8 cellular contexts compared by ENCODE assay signal in genomic region chr2:240983361-240983995, GRCh38. TPM values are rescaled to one million over a fixed set of nuclear protein-coding genes. Genes with fewer than 3 reads are reported as not detected.
DNase-seq lines count a peak whose midpoint lies in the region; ATAC-seq and TF ChIP-seq lines count a peak whose summit lies in the region.

No MANE protein-coding gene starts in this region.

- no peaks in the 10 kb centered on the region for H3K27me3 Mint-ChIP-seq in MCF 10A (ENCODE audit: insufficient read depth, unreplicated experiment)

- no peaks in the 10 kb centered on the region for H3F3A ChIP-seq in PC-9 (ENCODE audit: insufficient read depth, low read depth)

- TF ChIP-seq POLR2A in breast epithelium (IDR thresholded peaks at IDR 0.05), result no peak

- intact Hi-C loops in MCF 10A (cut with micrococcal nuclease) (no loop called here), breast epithelium (cut with DNase I; ENCODE audit: low total_unique reads) (no loop called here), PC-9 (cut with micrococcal nuclease; ENCODE audit: unreplicated experiment) (no loop called here), lower lobe of right lung (cut with DNase I) (no loop called here)

- H3K9me3 ChIP-seq in breast epithelium, result peaks cover 3 to 6% of the 10 kb centered on the region in 2 donors
- no peaks in the 10 kb centered on the region for H3K9me3 ChIP-seq in PC-9 (ENCODE audit: insufficient read depth, low read depth)
- H3K9me3 ChIP-seq in lower lobe of right lung, result no peaks in the 10 kb centered on the region

- H3K27ac ChIP-seq in breast epithelium (peak overlapping the region in 1 of 2 donors; percentile 9), PC-9 (no peak overlapping the region), lower lobe of right lung (no peak overlapping the region)

- H3K36me3 ChIP-seq in breast epithelium (no peaks in the 10 kb centered on the region), PC-9 (ENCODE audit: low read depth) (no peaks in the 10 kb centered on the region), lower lobe of right lung (no peaks in the 10 kb centered on the region)

- POLR2A ChIA-PET in MCF 10A (lab: Yijun Ruan, JAX) (no interaction called here), PC-9 (lab: Charles Lee; ENCODE audit: unreplicated experiment) (no interaction called here)

- CTCF ChIA-PET in MCF 10A (lab: Yijun Ruan, JAX) (interaction anchor here (0.6 to 0.7 kb wide), 2 partner anchors 30 to 68 kb away, joined by 3 to 4 read pairs; no protein-coding TSS in a partner anchor), PC-9 (lab: Charles Lee) (interaction anchor here (0.6 to 1.2 kb wide), 6 partner anchors 51 to 260 kb away, joined by 3 to 6 read pairs (median 4); no protein-coding TSS in a partner anchor)

- no peak overlapping the region for H3K4me3 Mint-ChIP-seq in MCF 10A (ENCODE audit: unreplicated experiment)

- ATAC-seq in lower lobe of right lung (peak; percentile 84 to 92), GM21360 (IDR thresholded peaks at IDR 0.05; ENCODE audit: unreplicated experiment) (no peak), HG03460 (IDR thresholded peaks at IDR 0.05; ENCODE audit: unreplicated experiment) (no peak)

- peaks cover 6% of the 10 kb centered on the region for H3K36me3 Mint-ChIP-seq in MCF 10A (ENCODE audit: insufficient read depth, unreplicated experiment)

- no peaks in the 10 kb centered on the region for H3K27me3 ChIP-seq in breast epithelium
- H3K27me3 ChIP-seq in PC-9 (ENCODE audit: insufficient read depth, low read depth), result peaks cover 31% of the 10 kb centered on the region
- peaks cover 7% of the 10 kb centered on the region for H3K27me3 ChIP-seq in lower lobe of right lung (ENCODE audit: low read depth)

- DNase-seq in MCF 10A (ENCODE audit: unreplicated experiment) (peak; percentile 60), breast epithelium (ENCODE audit: low spot score in 2 of 2) (no peak), PC-9 (peak; percentile 51 to 78), cardiac fibroblast (ENCODE audit: low read depth in 2 of 2) (peak; percentile 51 to 57), lower lobe of right lung (peak; percentile 65), NCI-H187 (lab: John Stamatoyannopoulos, UW) (no peak)

- H4K20me1 ChIP-seq in PC-9 (ENCODE audit: insufficient read depth), result no peaks in the 10 kb centered on the region

- H3K4me3 ChIP-seq in breast epithelium, result peak overlapping the region in 1 of 3 donors; percentile 37
- no peak overlapping the region for H3K4me3 ChIP-seq in PC-9
- no peak overlapping the region for H3K4me3 ChIP-seq in cardiac fibroblast (replicated peaks in 1 of 2; ENCODE audit: low read depth in 2 of 2, low read length in 2 of 2)
- H3K4me3 ChIP-seq in lower lobe of right lung, result no peak overlapping the region

- H3K4me1 Mint-ChIP-seq in MCF 10A (ENCODE audit: insufficient read depth, unreplicated experiment), result peaks cover 19% of the 10 kb centered on the region

- no TSS peak for BruUV-seq in MCF 10A (replicated peaks; lab: Mats Ljungman, UMichigan)
- no TSS peak for BruUV-seq in PC-9 (replicated peaks; lab: Mats Ljungman, UMichigan)

- H3K9me2 ChIP-seq in PC-9 (ENCODE audit: insufficient read depth), result no peaks in the 10 kb centered on the region

- H3K4me1 ChIP-seq in breast epithelium (peaks cover 0 to 10% of the 10 kb centered on the region in 2 donors), PC-9 (replicated peaks; ENCODE audit: insufficient read depth) (peaks cover 13% of the 10 kb centered on the region; the same call in 1 of the 2 replicates), lower lobe of right lung (peaks cover 22% of the 10 kb centered on the region)

- H3K4me2 ChIP-seq in PC-9, result peak overlapping the region; percentile 49

- peak; percentile 53 for TF ChIP-seq CTCF in MCF 10A (IDR thresholded peaks at IDR 0.05; ENCODE audit: unreplicated experiment)
- peak in 1 of 3 donors; percentile 31 for TF ChIP-seq CTCF in breast epithelium (IDR thresholded peaks at IDR 0.05)
- peak; percentile 69 for TF ChIP-seq CTCF in PC-9 (conservative IDR thresholded peaks at IDR 0.05)
- peak; percentile 40 for TF ChIP-seq CTCF in cardiac fibroblast (IDR thresholded peaks at IDR 0.05; ENCODE audit: low read depth, low read length)
- peak; percentile 64 for TF ChIP-seq CTCF in lower lobe of right lung (IDR thresholded peaks at IDR 0.05)

- H2AFZ ChIP-seq in PC-9, result no peak overlapping the region

- H3K27ac Mint-ChIP-seq in MCF 10A (ENCODE audit: low read depth, unreplicated experiment), result no peak overlapping the region

- no peaks in the 10 kb centered on the region for H3K9me3 Mint-ChIP-seq in MCF 10A (ENCODE audit: unreplicated experiment)

- H3K79me2 ChIP-seq in PC-9 (ENCODE audit: low read depth), result no peaks in the 10 kb centered on the region

RNA-seq across cellular contexts. Expression of gene SNED1, which starts 14.9 kb away (rescaled TPM):
- 18.0 and 22.0 TPM in 2 replicates for total RNA-seq in MCF 10A (2022)
- total RNA-seq in breast epithelium, result 10 to 100 TPM; 27.1 to 46.9 (median 35.2) TPM
- total RNA-seq in PC-9 (2021), result 2.8 and 9.6 TPM in 2 replicates
- total RNA-seq in lower lobe of right lung, result 36.2 TPM

Comparison
In these comparisons a context has a peak if more than half of its experiments do, and no peak if none do; other contexts are left out.
1. DNase-seq: peak in MCF 10A (single experiment), PC-9 (2 of 2), cardiac fibroblast (2 of 2) and lower lobe of right lung (single experiment); none in breast epithelium (0 of 2) and NCI-H187 (0 of 2).
2. ATAC-seq: peak in lower lobe of right lung (2 of 2); none in GM21360 (single experiment) and HG03460 (single experiment).